ENCODE assay signal across 17 cellular contexts in genomic region chr5:72283358-72283757, GRCh38. TPM values are rescaled to one million over a fixed set of nuclear protein-coding genes. Genes with fewer than 3 reads are reported as not detected.
A peak's percentile ranks its signal among the peaks of the same experiment; 100 is the strongest.
DNase-seq lines count a peak whose midpoint lies in the region; ATAC-seq and TF ChIP-seq lines count a peak whose summit lies in the region.
"Had no signal": no experiment of that assay in that cellular context is flagged by ENCODE, and none has a peak within 500 bp of the region (broad histone marks: within the 10 kb centered on the region; RNA-seq: fewer than 3 reads in every experiment).

No MANE protein-coding gene starts in this region.

- H3K4me3 Mint-ChIP-seq in stimulated activated effector memory CD8-positive, alpha-beta T cell treated with anti-CD3 and anti-CD28 coated beads, Interleukin-12 subunit alpha, Interleukin-12 subunit beta, amount 100 ng/mL, for 72 hours, result no peak overlapping the region
- no peak overlapping the region for H3K4me3 Mint-ChIP-seq in neural progenitor cell
- H3K4me3 Mint-ChIP-seq: T-helper 2 cell treated with Interferon-gamma antibody and Interleukin-4, amounts not matched to agents 5 μg/mL and 100 μg/mL, for 36 hours had no signal

- H2AK5ac ChIP-seq in trophoblast cell (ENCODE audit: low read length), result no peak overlapping the region

- H3K79me2 ChIP-seq in GM23248 (ENCODE audit: insufficient read depth), result no peaks in the 10 kb centered on the region
- no peaks in the 10 kb centered on the region for H3K79me2 ChIP-seq in trophoblast cell (ENCODE audit: control insufficient read depth, insufficient read depth, low read length, poor library complexity)
- H3K79me2 ChIP-seq in neural progenitor cell (ENCODE audit: low read depth), result no peaks in the 10 kb centered on the region

- H4K91ac ChIP-seq in trophoblast cell (ENCODE audit: low read depth, low read length), result peak overlapping the region; percentile 68

- H3K27ac ChIP-seq in GM23248, result peak overlapping the region; percentile 62; the same call in 1 of the 2 replicates
- peak overlapping the region; percentile 26 for H3K27ac ChIP-seq in trophoblast cell (ENCODE audit: low read depth, low read length)
- H3K27ac ChIP-seq in neural progenitor cell, result no peak overlapping the region
- H3K27ac ChIP-seq: BLaER1 had no signal

- DNase-seq in GM23248 (no peak), adipocyte (ENCODE audit: low read depth) (no peak), fibroblast of the aortic adventitia (ENCODE audit: low read depth) (peak; percentile 31), trophoblast cell (no peak), neural progenitor cell (ENCODE audit: low spot score) (no peak)
- DNase-seq in stimulated activated effector memory CD8-positive, alpha-beta T cell treated with anti-CD3 and anti-CD28 coated beads, Interleukin-12 subunit alpha, Interleukin-12 subunit beta, amount 100 ng/mL, for 72 hours (ENCODE audit: low spot score in 2 of 2), result no peak
- DNase-seq in stimulated activated CD4-positive, alpha-beta T cell treated with anti-CD3 and anti-CD28 coated beads, Interleukin-2, amount 100 ng/mL, for 24 hours, result no peak
- DNase-seq: activated CD4-positive, alpha-beta T cell treated with anti-CD3 and anti-CD28 coated beads, Interleukin-2, amount 50 U/mL, for 4 hours; hippocampal formation; mesendoderm; NCI-H1092; NCI-H446 treated with DMSO at 0.1 percent for 48 hours had no signal

- peak overlapping the region; percentile 60 for H2BK120ac ChIP-seq in trophoblast cell (ENCODE audit: insufficient read depth, low read length, poor library complexity)

- H3K9me3 ChIP-seq in GM23248 (ENCODE audit: low read depth) (no peaks in the 10 kb centered on the region), adipocyte (ENCODE audit: control insufficient read depth, low read length) (no peaks in the 10 kb centered on the region), trophoblast cell (ENCODE audit: insufficient read depth, low read depth, low read length) (no peaks in the 10 kb centered on the region), neural progenitor cell (ENCODE audit: low read depth) (no peaks in the 10 kb centered on the region)
- H3K9me3 ChIP-seq: BLaER1, ovary had no signal

- no peaks in the 10 kb centered on the region for H3K27me3 ChIP-seq in GM23248 (replicated peaks; ENCODE audit: insufficient read depth)
- no peaks in the 10 kb centered on the region for H3K27me3 ChIP-seq in adipocyte (replicated peaks; ENCODE audit: control insufficient read depth, insufficient read depth, low read length)
- no peaks in the 10 kb centered on the region for H3K27me3 ChIP-seq in trophoblast cell (ENCODE audit: insufficient read depth, low read length)
- H3K27me3 ChIP-seq in neural progenitor cell, result no peaks in the 10 kb centered on the region
- H3K27me3 ChIP-seq: BLaER1, ovary had no signal

- H4K12ac ChIP-seq in trophoblast cell (ENCODE audit: low read depth, low read length), result no peak overlapping the region

- H3K4me2 ChIP-seq in GM23248 (ENCODE audit: unreplicated experiment), result no peak overlapping the region
- no peak overlapping the region for H3K4me2 ChIP-seq in trophoblast cell (ENCODE audit: low read length)
- H3K4me2 ChIP-seq in neural progenitor cell, result no peak overlapping the region
- H3K4me2 ChIP-seq: BLaER1 had no signal

- H3K4ac ChIP-seq in trophoblast cell (ENCODE audit: low read depth, low read length), result no peak overlapping the region

- 89 to 95% methylated on average over 2 of the region's 2 CpGs for WGBS in GM23248 (ENCODE audit: low coverage in 1 of 2, low lambda C conversion rate in 2 of 2, missing lambda C conversion rate in 2 of 2), 2 experiments
- no CpG with 5 or more reads among the region's 2 CpGs for WGBS in trophoblast cell (ENCODE audit: extremely low coverage, insufficient coverage, insufficient read length)

- H3K36me3 ChIP-seq in GM23248 (ENCODE audit: low read depth) (no peaks in the 10 kb centered on the region; the same call in 1 of the 2 replicates), adipocyte (ENCODE audit: control insufficient read depth, insufficient read depth, low read length, severe bottlenecking) (peaks cover 9% of the 10 kb centered on the region), trophoblast cell (ENCODE audit: control insufficient read depth in 1 of 2, insufficient read depth in 2 of 2, low read length in 2 of 2) (peaks cover 0 to 2% of the 10 kb centered on the region in 2 experiments), neural progenitor cell (peaks cover 5% of the 10 kb centered on the region)
- H3K36me3 ChIP-seq: ovary had no signal

- in situ Hi-C loops in GM23248 (cut with MboI), result no loop called here

- no peak overlapping the region for H3K9ac ChIP-seq in GM23248
- H3K9ac ChIP-seq in adipocyte (ENCODE audit: low read length), result peak overlapping the region; percentile 77
- H3K9ac ChIP-seq in trophoblast cell (ENCODE audit: low read length), result no peak overlapping the region
- H3K9ac ChIP-seq in neural progenitor cell, result no peak overlapping the region
- H3K9ac ChIP-seq: BLaER1 had no signal

- TF ChIP-seq CTCF in fibroblast of the aortic adventitia (IDR thresholded peaks at IDR 0.05; ENCODE audit: insufficient read depth, low read length) (no peak), neural progenitor cell (IDR thresholded peaks at IDR 0.05) (no peak)

- no peaks in the 10 kb centered on the region for H3K4me1 Mint-ChIP-seq in stimulated activated effector memory CD8-positive, alpha-beta T cell treated with anti-CD3 and anti-CD28 coated beads, Interleukin-12 subunit alpha, Interleukin-12 subunit beta, amount 100 ng/mL, for 72 hours
- H3K4me1 Mint-ChIP-seq in neural progenitor cell, result no peaks in the 10 kb centered on the region

- H3K79me1 ChIP-seq in trophoblast cell (ENCODE audit: low read length), result peaks cover 2% of the 10 kb centered on the region

- H3K4me1 ChIP-seq in GM23248 (ENCODE audit: insufficient read depth) (peaks cover 36% of the 10 kb centered on the region), adipocyte (ENCODE audit: control insufficient read depth, insufficient read depth, low read length) (peaks cover 35% of the 10 kb centered on the region), trophoblast cell (ENCODE audit: control insufficient read depth in 1 of 2, insufficient read depth in 2 of 2, low read length in 2 of 2) (peaks cover 0 to 4% of the 10 kb centered on the region in 2 experiments), neural progenitor cell (no peaks in the 10 kb centered on the region)

- no peak for ATAC-seq in stimulated activated effector memory CD8-positive, alpha-beta T cell treated with anti-CD3 and anti-CD28 coated beads, Interleukin-12 subunit alpha, Interleukin-12 subunit beta, amount 100 ng/mL, for 72 hours
- no peak for ATAC-seq in HG02571 (IDR thresholded peaks at IDR 0.05; ENCODE audit: unreplicated experiment)

- peaks cover 2% of the 10 kb centered on the region for H3K27me3 Mint-ChIP-seq in neural progenitor cell (ENCODE audit: insufficient read depth, low read depth)

- H3K4me3 ChIP-seq in GM23248, result no peak overlapping the region
- H3K4me3 ChIP-seq in adipocyte (ENCODE audit: low read length), result no peak overlapping the region
- H3K4me3 ChIP-seq in fibroblast of the aortic adventitia (ENCODE audit: low read depth, low read length), result no peak overlapping the region
- H3K4me3 ChIP-seq in trophoblast cell (ENCODE audit: low read depth, low read length), result no peak overlapping the region
- no peak overlapping the region for H3K4me3 ChIP-seq in neural progenitor cell
- H3K4me3 ChIP-seq: BLaER1, ovary had no signal

- H4K20me1 ChIP-seq in GM23248 (ENCODE audit: insufficient read depth) (no peaks in the 10 kb centered on the region), neural progenitor cell (ENCODE audit: low read depth) (no peaks in the 10 kb centered on the region)
- H4K20me1 ChIP-seq: BLaER1 had no signal

- no peaks in the 10 kb centered on the region for H3K9me2 ChIP-seq in GM23248 (ENCODE audit: insufficient read depth)

- H3F3A ChIP-seq in GM23248 (ENCODE audit: insufficient read depth) (peaks cover 16% of the 10 kb centered on the region; the same call in 1 of the 2 replicates), neural progenitor cell (ENCODE audit: low read depth) (no peaks in the 10 kb centered on the region)

- H3K27ac Mint-ChIP-seq in stimulated activated effector memory CD8-positive, alpha-beta T cell treated with anti-CD3 and anti-CD28 coated beads, Interleukin-12 subunit alpha, Interleukin-12 subunit beta, amount 100 ng/mL, for 72 hours, result no peak overlapping the region
- H3K27ac Mint-ChIP-seq in neural progenitor cell, result no peak overlapping the region
- H3K27ac Mint-ChIP-seq: activated T-helper 2 cell treated with anti-CD3 and anti-CD28 coated beads, Interferon-gamma antibody, Interleukin-2, Interleukin-4, amounts not matched to agents 10 μg/mL and 5 μg/mL and 100 μg/mL, durations not matched to agents 14 hours and 24 hours and 36 hours; T-helper 2 cell treated with Interferon-gamma antibody and Interleukin-4, amounts not matched to agents 5 μg/mL and 100 μg/mL, for 36 hours had no signal

- peaks cover 57% of the 10 kb centered on the region for H3K36me3 Mint-ChIP-seq in stimulated activated effector memory CD8-positive, alpha-beta T cell treated with anti-CD3 and anti-CD28 coated beads, Interleukin-12 subunit alpha, Interleukin-12 subunit beta, amount 100 ng/mL, for 72 hours
- H3K36me3 Mint-ChIP-seq in neural progenitor cell, result peaks cover 17% of the 10 kb centered on the region

- H2AFZ ChIP-seq in GM23248 (no peak overlapping the region), trophoblast cell (ENCODE audit: insufficient read depth, low read length, poor library complexity) (no peak overlapping the region), neural progenitor cell (replicated peaks) (no peak overlapping the region)

- peak overlapping the region; percentile 49 for H2BK5ac ChIP-seq in trophoblast cell (ENCODE audit: low read depth, low read length, poor library complexity)

- no peak overlapping the region for H3K14ac ChIP-seq in trophoblast cell (ENCODE audit: low read length)

- no peak overlapping the region for H4K8ac ChIP-seq in trophoblast cell (ENCODE audit: low read depth, low read length)

- H2BK12ac ChIP-seq in trophoblast cell (ENCODE audit: low read length), result peak overlapping the region; percentile 64

- H3K9me3 Mint-ChIP-seq in stimulated activated effector memory CD8-positive, alpha-beta T cell treated with anti-CD3 and anti-CD28 coated beads, Interleukin-12 subunit alpha, Interleukin-12 subunit beta, amount 100 ng/mL, for 72 hours, result no peaks in the 10 kb centered on the region
- peaks cover 1% of the 10 kb centered on the region for H3K9me3 Mint-ChIP-seq in neural progenitor cell
- H3K9me3 Mint-ChIP-seq: activated T-helper 2 cell treated with anti-CD3 and anti-CD28 coated beads, Interferon-gamma antibody, Interleukin-2, Interleukin-4, amounts not matched to agents 10 μg/mL and 5 μg/mL and 100 μg/mL, durations not matched to agents 14 hours and 24 hours and 36 hours; T-helper 2 cell treated with Interferon-gamma antibody and Interleukin-4, amounts not matched to agents 5 μg/mL and 100 μg/mL, for 36 hours had no signal

- no peak overlapping the region for H3K18ac ChIP-seq in trophoblast cell (ENCODE audit: low read length)

- no peak overlapping the region for H3K23ac ChIP-seq in trophoblast cell (ENCODE audit: low read length)

RNA-seq across cellular contexts. Expression of gene MRPS27, which starts 36.7 kb away (rescaled TPM):
- total RNA-seq in GM23248 (2014; rRNA removed; shearing (Covaris generic)), result 53.4 and 58.5 TPM in 2 replicates
- polyA plus RNA-seq in GM23248 (2016; fragmentation: Nextera tagmentation; extraction: Ambion mirVana), result 35.2 and 36.4 TPM in 2 replicates
- total RNA-seq in fibroblast of the aortic adventitia (ENCODE audit: low replicate concordance), result 80.6 and 83.6 TPM in 2 replicates
- polyA plus RNA-seq in trophoblast cell (2013), result 43.2 and 43.5 TPM in 2 replicates
- 122 and 154 TPM in 2 replicates for total RNA-seq in neural progenitor cell (ENCODE audit: low replicate concordance)

RNA-seq across cellular contexts. Expression of gene PTCD2, which starts 36.8 kb away (rescaled TPM):
- total RNA-seq in GM23248 (2014; rRNA removed; shearing (Covaris generic)), result 15.5 and 17.1 TPM in 2 replicates
- 11.1 and 14.0 TPM in 2 replicates for polyA plus RNA-seq in GM23248 (2016; fragmentation: Nextera tagmentation; extraction: Ambion mirVana)
- total RNA-seq in fibroblast of the aortic adventitia (ENCODE audit: low replicate concordance) (13.1 and 13.6 TPM in 2 replicates), neural progenitor cell (ENCODE audit: low replicate concordance) (13.7 and 13.8 TPM in 2 replicates)
- 5.7 and 6.1 TPM in 2 replicates for polyA plus RNA-seq in trophoblast cell (2013)
